In the genomic region with DNA sequence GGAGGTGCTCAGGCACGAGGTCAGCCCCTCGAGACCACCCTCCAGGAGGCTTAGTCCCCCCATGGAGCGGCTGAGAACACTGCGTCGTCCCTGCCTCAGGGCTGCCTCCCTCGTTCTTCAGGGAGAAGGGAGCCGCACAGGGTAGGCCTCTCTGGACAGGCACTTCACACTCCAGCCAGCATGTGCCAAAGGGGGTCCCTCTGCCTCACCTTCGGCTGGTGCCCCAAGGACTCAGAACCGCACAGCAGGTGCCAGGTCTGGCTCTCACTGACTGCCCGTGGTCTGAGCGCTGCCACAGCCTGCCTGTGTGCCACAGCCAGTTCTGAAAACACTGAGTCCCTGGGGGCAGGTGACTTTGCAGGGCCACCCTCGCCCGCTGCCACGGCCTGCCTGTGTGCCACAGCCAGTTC, we compare ENCODE assay signal across 15 cellular contexts.
"Had no signal": no experiment of that assay in that cellular context is flagged by ENCODE, and none has a peak within 500 bp of the region (broad histone marks: within the 10 kb centered on the region; RNA-seq: fewer than 3 reads in every experiment).

No MANE protein-coding gene starts in this region.

- H3K27ac ChIP-seq: foreskin keratinocyte, heart left ventricle, left ventricle myocardium inferior, parathyroid adenoma, skin epidermis, tibial artery, vagina had no signal

- DNase-seq: activated CD4-positive, alpha-beta memory T cell treated with anti-CD3 and anti-CD28 coated beads for 36 hours; activated CD4-positive, alpha-beta T cell treated with anti-CD3 and anti-CD28 coated beads for 1 hour; activated effector memory CD4-positive, alpha-beta T cell treated with anti-CD3 and anti-CD28 coated beads, Interleukin-2, amount 50 U/mL, for 16 hours; activated T-cell treated with anti-CD3 and anti-CD28 coated beads, Interleukin-2, amount 50 U/mL, for 4 hours; amygdala; foreskin keratinocyte; islet precursor cell; left ventricle myocardium inferior; mesendoderm; tibial artery had no signal

- H3K27ac Mint-ChIP-seq: activated CD4-positive, alpha-beta memory T cell treated with anti-CD3 and anti-CD28 coated beads for 36 hours; activated naive CD8-positive, alpha-beta T cell had no signal

- H3K4me1 ChIP-seq: foreskin keratinocyte, heart left ventricle, left ventricle myocardium inferior, parathyroid adenoma, tibial artery, vagina had no signal

- H3K4me3 ChIP-seq: heart left ventricle, left ventricle myocardium inferior, skin epidermis, tibial artery, vagina had no signal

- H3K36me3 ChIP-seq: heart left ventricle, left ventricle myocardium inferior, tibial artery, vagina had no signal

- H3K9me3 Mint-ChIP-seq: activated CD4-positive, alpha-beta memory T cell treated with anti-CD3 and anti-CD28 coated beads for 36 hours; activated T-cell treated with anti-CD3 and anti-CD28 coated beads, Interleukin-2, amount 50 U/mL, for 4 hours had no signal

- H3K27me3 ChIP-seq: vagina had no signal

- H2AFZ ChIP-seq: parathyroid adenoma had no signal

- H3K9me3 ChIP-seq: heart left ventricle, left ventricle myocardium inferior, tibial artery, vagina had no signal

- H3K27me3 Mint-ChIP-seq: activated CD4-positive, alpha-beta memory T cell treated with anti-CD3 and anti-CD28 coated beads for 36 hours; activated naive CD8-positive, alpha-beta T cell had no signal

- H3K9ac ChIP-seq: parathyroid adenoma had no signal

- H3K4me3 Mint-ChIP-seq: activated CD4-positive, alpha-beta memory T cell treated with anti-CD3 and anti-CD28 coated beads for 36 hours; activated naive CD8-positive, alpha-beta T cell; activated T-cell treated with anti-CD3 and anti-CD28 coated beads, Interleukin-2, amount 50 U/mL, for 4 hours had no signal
